ENCODE assay signal across 1 cellular context in the genomic region with DNA sequence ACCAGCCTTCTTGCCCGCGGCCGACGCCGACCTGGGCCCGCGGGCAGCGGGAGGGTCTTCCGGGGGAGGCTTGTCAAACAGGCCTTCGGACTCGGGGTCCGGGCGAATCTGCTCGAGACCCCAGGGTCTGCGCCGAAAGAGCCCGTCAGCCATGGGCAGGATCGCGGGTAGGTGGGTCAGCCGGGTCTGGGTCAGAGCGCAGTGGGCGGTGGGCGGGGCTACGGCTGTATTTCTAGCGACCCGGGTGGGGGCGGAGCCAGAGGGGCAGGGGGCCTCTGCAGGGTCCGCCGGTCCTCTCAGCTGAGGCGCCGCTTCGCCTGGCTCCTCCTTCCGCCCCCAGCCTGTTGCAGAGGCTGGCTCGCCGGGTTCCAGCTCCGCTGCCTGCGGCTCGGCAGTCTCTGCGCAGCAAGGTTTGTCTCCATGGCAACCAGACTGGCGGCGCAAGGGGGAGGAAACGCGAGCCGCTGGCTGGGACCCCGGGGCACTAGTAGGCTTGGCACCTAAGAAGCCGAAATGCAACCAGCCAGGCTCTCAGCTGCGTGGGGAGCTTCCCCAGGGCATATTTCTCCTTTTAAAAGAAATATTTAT.
TF ChIP-seq lines count a peak whose summit lies in the region.

No MANE protein-coding gene starts in this region.

TF ChIP-seq in K562, 482 proteins besides CTCF, POLR2A, EP300 and RAD21 (continued from another document):
- no peak for TF ChIP-seq SUPT5H (IDR thresholded peaks at IDR 0.05)
